Comparison of ENCODE assay signal across 8 cellular contexts in the genomic region with DNA sequence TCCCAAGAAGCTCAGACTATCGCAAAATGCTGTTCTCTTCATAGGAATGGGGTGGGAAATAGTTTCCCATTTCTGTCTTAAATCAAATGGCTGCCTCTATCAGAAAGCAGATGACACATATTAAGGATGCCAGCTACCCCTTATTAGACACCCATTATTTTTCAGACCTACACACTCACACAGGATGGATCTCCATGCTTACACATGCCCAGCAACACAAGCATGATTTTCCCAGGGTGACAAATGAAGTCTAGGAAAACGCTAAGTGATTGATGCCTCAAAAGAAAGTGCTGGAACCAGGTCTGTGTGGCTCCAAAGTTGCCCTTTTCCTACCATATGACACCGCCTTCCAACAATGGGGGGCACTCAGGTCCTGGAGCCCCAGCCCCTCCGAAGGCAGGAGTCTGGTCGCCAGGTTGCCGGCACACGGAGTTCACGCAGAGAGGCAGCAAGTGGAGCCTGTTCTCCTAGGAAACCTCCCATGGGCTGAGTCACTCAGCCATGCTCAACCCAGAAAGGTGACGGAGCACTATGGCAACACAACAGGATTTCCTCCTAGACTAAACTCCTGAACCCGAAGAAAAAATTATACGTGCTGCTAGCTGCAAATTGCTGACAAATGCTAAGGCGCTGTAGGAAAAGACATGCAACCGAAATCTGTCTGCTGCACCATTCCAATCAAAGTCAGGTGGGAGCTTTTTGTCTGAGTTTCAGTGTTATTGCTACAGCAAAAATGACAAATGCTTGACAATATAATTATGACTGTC. TPM values are rescaled to one million over a fixed set of nuclear protein-coding genes. Genes with fewer than 3 reads are reported as not detected.
DNase-seq lines count a peak whose midpoint lies in the region; ATAC-seq and TF ChIP-seq lines count a peak whose summit lies in the region.

No MANE protein-coding gene starts in this region.

- H4K20me1 ChIP-seq in OCI-LY7 (ENCODE audit: insufficient read depth, low read length) = peaks cover 45% of the 10 kb centered on the region

- H3K79me2 ChIP-seq in OCI-LY7 (ENCODE audit: insufficient read depth, low read depth, low read length) = peaks cover 95% of the 10 kb centered on the region

- H3K4me1 Mint-ChIP-seq in mesothelial cell of epicardium = peaks cover 52% of the 10 kb centered on the region

- ATAC-seq in HG03025 (IDR thresholded peaks at IDR 0.05; ENCODE audit: low FRiP score, unreplicated experiment) (no peak), GM19463 (IDR thresholded peaks at IDR 0.05; ENCODE audit: unreplicated experiment) (no peak)

- H3K9me2 ChIP-seq in OCI-LY7 (ENCODE audit: insufficient read depth, low read length) = no peaks in the 10 kb centered on the region

- no peak overlapping the region for H2AFZ ChIP-seq in OCI-LY7 (ENCODE audit: low read length)

- H3K9me3 Mint-ChIP-seq in mesothelial cell of epicardium = no peaks in the 10 kb centered on the region

- H3K4me2 ChIP-seq in OCI-LY7 (ENCODE audit: low read length) = no peak overlapping the region

- POLR2A ChIA-PET in OCI-LY7 (lab: Charles Lee) = interaction anchor here (0.7 to 1.7 kb wide), 2 partner anchors 19 to 100 kb away, joined by 4 to 12 read pairs; no protein-coding TSS in a partner anchor

- intact Hi-C loops in breast epithelium (cut with DNase I; ENCODE audit: low total_unique reads) = no loop called here
- intact Hi-C loops in OCI-LY7 (cut with micrococcal nuclease; ENCODE audit: unreplicated experiment) = no loop called here

- H3K36me3 ChIP-seq in breast epithelium (no peaks in the 10 kb centered on the region), OCI-LY7 (ENCODE audit: insufficient read depth, low read length) (peaks cover 41% of the 10 kb centered on the region)

- no peaks in the 10 kb centered on the region for H3K27me3 Mint-ChIP-seq in mesothelial cell of epicardium (ENCODE audit: low read depth)

- no peak overlapping the region for H3K4me3 ChIP-seq in breast epithelium
- H3K4me3 ChIP-seq in OCI-LY7 (ENCODE audit: low read depth, low read length, poor library complexity, severe bottlenecking) = no peak overlapping the region

- BruUV-seq in OCI-LY7 (replicated peaks; lab: Mats Ljungman, UMichigan) = no TSS peak

- no peaks in the 10 kb centered on the region for H3K27me3 ChIP-seq in breast epithelium

- TF ChIP-seq CTCF in breast epithelium (IDR thresholded peaks at IDR 0.05) (no peak), mesothelial cell of epicardium (IDR thresholded peaks at IDR 0.05; ENCODE audit: unreplicated experiment) (no peak), OCI-LY7 (conservative IDR thresholded peaks at IDR 0.05; ENCODE audit: low read length) (no peak)

- DNase-seq in T47D (ENCODE audit: low read depth in 1 of 2, low spot score in 1 of 2) (peak; percentile 72 to 91), breast epithelium (ENCODE audit: low spot score in 2 of 2) (no peak), dermis blood vessel endothelial cell (peak; percentile 96), mesothelial cell of epicardium (ENCODE audit: low spot score in 2 of 2, unreplicated experiment in 2 of 2) (peak in 1 of 2 experiments; percentile 46), ureter (ENCODE audit: low spot score) (peak; percentile 75), OCI-LY7 (ENCODE audit: low spot score) (no peak)

- H3K4me3 Mint-ChIP-seq in mesothelial cell of epicardium = peak overlapping the region; percentile 41

- H3K36me3 Mint-ChIP-seq in mesothelial cell of epicardium = no peaks in the 10 kb centered on the region

- peak overlapping the region in 1 of 2 donors; percentile 51 for H3K27ac ChIP-seq in breast epithelium
- H3K27ac ChIP-seq in OCI-LY7 (ENCODE audit: low read depth, low read length, poor library complexity, severe bottlenecking) = no peak overlapping the region

- in situ Hi-C loops in T47D (cut with HindIII; ENCODE audit: low pct_unique_long_range_greater_than_20kb, low sequenced_read_pairs) = no loop called here

- TF ChIP-seq POLR2A in breast epithelium (IDR thresholded peaks at IDR 0.05) = no peak

- H3K9me3 ChIP-seq in breast epithelium = no peaks in the 10 kb centered on the region
- H3K9me3 ChIP-seq in OCI-LY7 (ENCODE audit: low read length) = no peaks in the 10 kb centered on the region

- no peaks in the 10 kb centered on the region for H3K4me1 ChIP-seq in breast epithelium
- peaks cover 80% of the 10 kb centered on the region for H3K4me1 ChIP-seq in OCI-LY7 (ENCODE audit: insufficient read depth, low read length, poor library complexity, severe bottlenecking)

- CTCF ChIA-PET in OCI-LY7 (lab: Charles Lee; ENCODE audit: unreplicated experiment) = no interaction called here

- peak overlapping the region; percentile 92 for H3K27ac Mint-ChIP-seq in mesothelial cell of epicardium

RNA-seq across cellular contexts. Expression of a gene that starts 19.8 kb away (rescaled TPM):
- total RNA-seq in breast epithelium (10 to 100 TPM; 28.2 to 42.6 (median 40.8) TPM), dermis blood vessel endothelial cell (140 and 171 TPM in 2 replicates), mesothelial cell of epicardium (42.4 to 43.1 TPM (median 42.8 TPM) in 3 replicates), ureter (47.1 TPM), OCI-LY7 (2022) (72.1 and 73.9 TPM in 2 replicates)
- 66.9 and 68.8 TPM in 2 replicates for total RNA-seq in OCI-LY7 (2014; rRNA removed; shearing (Covaris generic))

Comparison
In these comparisons a context has a peak if more than half of its experiments do, and no peak if none do; other contexts are left out.
1. DNase-seq: peak in T47D (2 of 2), dermis blood vessel endothelial cell (single experiment) and ureter (single experiment); none in breast epithelium (0 of 2) and OCI-LY7 (single experiment).